8 cellular contexts compared by ENCODE assay signal in genomic region chr5:170278611-170279500, GRCh38. TPM values are rescaled to one million over a fixed set of nuclear protein-coding genes. Genes with fewer than 3 reads are reported as not detected.
DNase-seq lines count a peak whose midpoint lies in the region; ATAC-seq and TF ChIP-seq lines count a peak whose summit lies in the region.

No MANE protein-coding gene starts in this region.

- H3K4me3 ChIP-seq in GM12875 (ENCODE audit: low read depth, low read length) = peak overlapping the region; percentile 27

- DNase-seq in NAMALWA (ENCODE audit: low spot score) (peak; percentile 41), activated T-cell treated with anti-CD3 and anti-CD28 coated beads for 4 hours (peak; percentile 73), left lobe of liver (ENCODE audit: low spot score) (no peak), 8988T (no peak), NCI-H774 (lab: John Stamatoyannopoulos, UW) (no peak)
- DNase-seq in stimulated activated CD8-positive, alpha-beta memory T cell treated with anti-CD3 and anti-CD28 coated beads, Interleukin-7, amount 100 ng/mL, for 48 hours (ENCODE audit: extremely low read depth in 1 of 2, low read depth in 1 of 2) = peak; percentile 80 to 89

- ATAC-seq in HG02571 (IDR thresholded peaks at IDR 0.05; ENCODE audit: unreplicated experiment) (peak; percentile 78), left lobe of liver (peak; percentile 55)

- no peak for TF ChIP-seq CTCF in GM12875 (IDR thresholded peaks at IDR 0.05; ENCODE audit: borderline replicate concordance, insufficient read depth, low read depth, low read length)

RNA-seq across cellular contexts. Expression of gene LCP2, which starts 18.7 kb away (rescaled TPM):
- 7.3 TPM for total RNA-seq in left lobe of liver

RNA-seq across cellular contexts. Expression of gene C5orf58, which starts 46.1 kb away (rescaled TPM):
- total RNA-seq in left lobe of liver = not detected

Comparison
In these comparisons a context has a peak if more than half of its experiments do, and no peak if none do; other contexts are left out.
1. DNase-seq: peak in NAMALWA (single experiment), activated T-cell treated with anti-CD3 and anti-CD28 coated beads for 4 hours (single experiment) and stimulated activated CD8-positive, alpha-beta memory T cell treated with anti-CD3 and anti-CD28 coated beads, Interleukin-7, amount 100 ng/mL, for 48 hours (2 of 2); none in left lobe of liver (single experiment), 8988T (single experiment) and NCI-H774 (single experiment).